Comparison of ENCODE assay signal across 15 cellular contexts in genomic region chrY:13986373-13986772, GRCh38. TPM values are rescaled to one million over a fixed set of nuclear protein-coding genes. Genes with fewer than 3 reads are reported as not detected.
"Had no signal": no experiment of that assay in that cellular context is flagged by ENCODE, and none has a peak within 500 bp of the region (broad histone marks: within the 10 kb centered on the region; RNA-seq: fewer than 3 reads in every experiment).

VCY (minus strand) TSS chrY:13986473; CDS start chrY:13986440, 33 bp downstream.

RNA-seq across cellular contexts. Expression of gene VCY, which starts in this region (rescaled TPM):
- total RNA-seq: stomach, subcutaneous adipose tissue, suprapubic skin, temporal lobe, thoracic aorta, thyroid gland, tibial nerve, transverse colon, upper lobe of left lung, upper lobe of right lung, ureter, urinary bladder, uterus, vagina had no signal
- polyA plus RNA-seq: stomach, thymus, urinary bladder had no signal
